In genomic region chr7:135343361-135343760, GRCh38 we compare ENCODE assay signal across 1 cellular context.
TF ChIP-seq lines count a peak whose summit lies in the region.

No MANE protein-coding gene starts in this region.

TF ChIP-seq in neural cell, 6 proteins besides CTCF, POLR2A, EP300 and RAD21 (continued from another document):
- TF ChIP-seq REST (IDR thresholded peaks at IDR 0.05; ENCODE audit: borderline replicate concordance) (no peak), POLR2AphosphoS5 (IDR thresholded peaks at IDR 0.05) (no peak), SMC3 (conservative IDR thresholded peaks at IDR 0.05; ENCODE audit: poor library complexity) (no peak), EZH2 (IDR thresholded peaks at IDR 0.05; ENCODE audit: borderline replicate concordance, insufficient read depth, low read length, poor library complexity, severe bottlenecking) (no peak)
